In the genomic region with DNA sequence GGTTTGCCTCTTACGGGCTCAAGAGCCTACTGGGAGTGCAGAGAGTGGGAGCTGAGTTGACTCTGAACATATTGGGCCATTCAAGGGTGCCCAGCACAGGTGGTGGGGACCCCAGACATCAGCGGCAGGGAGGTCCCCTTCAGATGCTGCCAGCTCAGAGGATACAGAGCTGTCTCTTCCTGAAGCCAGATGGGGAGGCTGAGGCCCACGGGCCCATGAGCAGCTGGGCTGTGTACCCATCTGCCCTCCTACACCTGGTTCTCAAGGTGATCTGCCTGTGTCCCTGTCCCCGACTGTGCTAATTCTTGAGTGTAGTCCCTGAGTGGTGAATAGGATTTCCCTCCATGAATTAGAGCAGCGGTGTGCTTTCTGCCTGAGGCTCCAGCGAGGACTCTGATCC, we compare ENCODE assay signal across 11 cellular contexts.
DNase-seq lines count a peak whose midpoint lies in the region; ATAC-seq and TF ChIP-seq lines count a peak whose summit lies in the region.
"Had no signal": no experiment of that assay in that cellular context is flagged by ENCODE, and none has a peak within 500 bp of the region (broad histone marks: within the 10 kb centered on the region; RNA-seq: fewer than 3 reads in every experiment).

No MANE protein-coding gene starts in this region.

- H3K27ac Mint-ChIP-seq in stimulated activated naive CD8-positive, alpha-beta T cell treated with anti-CD3 and anti-CD28 coated beads, Interleukin-15, Interleukin-2, amounts not matched to agents 100 ng/mL and 50 ng/mL, for 24 hours = peak overlapping the region; percentile 42
- H3K27ac Mint-ChIP-seq in stimulated activated naive CD8-positive, alpha-beta T cell treated with anti-CD3 and anti-CD28 coated beads, Interleukin-15, amount 100 ng/mL, for 72 hours = no peak overlapping the region
- peak overlapping the region; percentile 92 for H3K27ac Mint-ChIP-seq in activated T-helper 1 cell treated with anti-CD3 and anti-CD28 coated beads, Interleukin-12 subunit alpha, Interleukin-12 subunit beta, Interleukin-2, Interleukin-4 antibody, amounts not matched to agents 30 ng/mL and 10 ng/mL and 1 ng/mL, durations not matched to agents 14 hours and 24 hours and 36 hours

- no peaks in the 10 kb centered on the region for H3K9me3 ChIP-seq in mucosa of descending colon
- H3K9me3 ChIP-seq: MG63 had no signal

- peaks cover 5% of the 10 kb centered on the region for H3K36me3 Mint-ChIP-seq in stimulated activated naive CD8-positive, alpha-beta T cell treated with anti-CD3 and anti-CD28 coated beads, Interleukin-15, Interleukin-2, amounts not matched to agents 100 ng/mL and 50 ng/mL, for 24 hours (ENCODE audit: low read depth)
- peaks cover 38% of the 10 kb centered on the region for H3K36me3 Mint-ChIP-seq in activated T-helper 1 cell treated with anti-CD3 and anti-CD28 coated beads, Interleukin-12 subunit alpha, Interleukin-12 subunit beta, Interleukin-2, Interleukin-4 antibody, amounts not matched to agents 30 ng/mL and 10 ng/mL and 1 ng/mL, durations not matched to agents 14 hours and 24 hours and 36 hours (ENCODE audit: low read depth)

- peaks cover 47% of the 10 kb centered on the region for H3K4me1 Mint-ChIP-seq in stimulated activated naive CD8-positive, alpha-beta T cell treated with anti-CD3 and anti-CD28 coated beads, Interleukin-15, Interleukin-2, amounts not matched to agents 100 ng/mL and 50 ng/mL, for 24 hours (ENCODE audit: low read depth)
- H3K4me1 Mint-ChIP-seq in stimulated activated naive CD8-positive, alpha-beta T cell treated with anti-CD3 and anti-CD28 coated beads, Interleukin-15, amount 100 ng/mL, for 72 hours = peaks cover 51% of the 10 kb centered on the region
- H3K4me1 Mint-ChIP-seq in activated T-helper 1 cell treated with anti-CD3 and anti-CD28 coated beads, Interleukin-12 subunit alpha, Interleukin-12 subunit beta, Interleukin-2, Interleukin-4 antibody, amounts not matched to agents 30 ng/mL and 10 ng/mL and 1 ng/mL, durations not matched to agents 14 hours and 24 hours and 36 hours (ENCODE audit: low read depth) = peaks cover 81% of the 10 kb centered on the region

- H3K4me3 Mint-ChIP-seq in stimulated activated naive CD8-positive, alpha-beta T cell treated with anti-CD3 and anti-CD28 coated beads, Interleukin-15, Interleukin-2, amounts not matched to agents 100 ng/mL and 50 ng/mL, for 24 hours = no peak overlapping the region
- H3K4me3 Mint-ChIP-seq in stimulated activated naive CD8-positive, alpha-beta T cell treated with anti-CD3 and anti-CD28 coated beads, Interleukin-15, amount 100 ng/mL, for 72 hours = no peak overlapping the region
- no peak overlapping the region for H3K4me3 Mint-ChIP-seq in activated T-helper 1 cell treated with anti-CD3 and anti-CD28 coated beads, Interleukin-12 subunit alpha, Interleukin-12 subunit beta, Interleukin-2, Interleukin-4 antibody, amounts not matched to agents 30 ng/mL and 10 ng/mL and 1 ng/mL, durations not matched to agents 14 hours and 24 hours and 36 hours

- no peak for ATAC-seq in stimulated activated naive CD8-positive, alpha-beta T cell treated with anti-CD3 and anti-CD28 coated beads, Interleukin-15, amount 100 ng/mL, for 72 hours
- ATAC-seq in mucosa of descending colon = peak; percentile 21
- ATAC-seq in GM21529 (IDR thresholded peaks at IDR 0.05; ENCODE audit: unreplicated experiment) = no peak
- ATAC-seq in HG02571 (IDR thresholded peaks at IDR 0.05; ENCODE audit: unreplicated experiment) = no peak

- no peak for DNase-seq in stimulated activated naive CD8-positive, alpha-beta T cell treated with anti-CD3 and anti-CD28 coated beads, Interleukin-15, amount 100 ng/mL, for 72 hours
- DNase-seq in activated T-helper 1 cell treated with anti-CD3 and anti-CD28 coated beads, Interleukin-12 subunit alpha, Interleukin-12 subunit beta, Interleukin-2, Interleukin-4 antibody, amounts not matched to agents 30 ng/mL and 10 ng/mL and 1 ng/mL, durations not matched to agents 14 hours and 24 hours and 36 hours (ENCODE audit: low spot score) = no peak
- DNase-seq in mucosa of descending colon = no peak
- DNase-seq in GF-D8 (lab: John Stamatoyannopoulos, UW) = no peak
- DNase-seq: activated CD4-positive, alpha-beta T cell treated with anti-CD3 and anti-CD28 coated beads, Interleukin-2, amount 50 U/mL, for 4 hours; effector CD8-positive, alpha-beta T cell; MG63; NCI-H774 had no signal

- no peaks in the 10 kb centered on the region for H3K36me3 ChIP-seq in mucosa of descending colon (ENCODE audit: low read depth)

- H3K9me3 Mint-ChIP-seq in stimulated activated naive CD8-positive, alpha-beta T cell treated with anti-CD3 and anti-CD28 coated beads, Interleukin-15, Interleukin-2, amounts not matched to agents 100 ng/mL and 50 ng/mL, for 24 hours = no peaks in the 10 kb centered on the region
- H3K9me3 Mint-ChIP-seq in stimulated activated naive CD8-positive, alpha-beta T cell treated with anti-CD3 and anti-CD28 coated beads, Interleukin-15, amount 100 ng/mL, for 72 hours = no peaks in the 10 kb centered on the region
- no peaks in the 10 kb centered on the region for H3K9me3 Mint-ChIP-seq in activated T-helper 1 cell treated with anti-CD3 and anti-CD28 coated beads, Interleukin-12 subunit alpha, Interleukin-12 subunit beta, Interleukin-2, Interleukin-4 antibody, amounts not matched to agents 30 ng/mL and 10 ng/mL and 1 ng/mL, durations not matched to agents 14 hours and 24 hours and 36 hours

- no peaks in the 10 kb centered on the region for H3K4me1 ChIP-seq in mucosa of descending colon (ENCODE audit: low read depth)

- H3K27me3 Mint-ChIP-seq in stimulated activated naive CD8-positive, alpha-beta T cell treated with anti-CD3 and anti-CD28 coated beads, Interleukin-15, Interleukin-2, amounts not matched to agents 100 ng/mL and 50 ng/mL, for 24 hours = no peaks in the 10 kb centered on the region
- no peaks in the 10 kb centered on the region for H3K27me3 Mint-ChIP-seq in stimulated activated naive CD8-positive, alpha-beta T cell treated with anti-CD3 and anti-CD28 coated beads, Interleukin-15, amount 100 ng/mL, for 72 hours
- H3K27me3 Mint-ChIP-seq in activated T-helper 1 cell treated with anti-CD3 and anti-CD28 coated beads, Interleukin-12 subunit alpha, Interleukin-12 subunit beta, Interleukin-2, Interleukin-4 antibody, amounts not matched to agents 30 ng/mL and 10 ng/mL and 1 ng/mL, durations not matched to agents 14 hours and 24 hours and 36 hours (ENCODE audit: insufficient read depth) = no peaks in the 10 kb centered on the region

- intact Hi-C loops in activated T-helper 1 cell treated with anti-CD3 and anti-CD28 coated beads, Interleukin-12 subunit alpha, Interleukin-12 subunit beta, Interleukin-2, Interleukin-4 antibody, amounts not matched to agents 30 ng/mL and 10 ng/mL and 1 ng/mL, durations not matched to agents 14 hours and 24 hours and 36 hours (cut with micrococcal nuclease) = no loop called here
- intact Hi-C loops in mucosa of descending colon (cut with DNase I, micrococcal nuclease) = no loop called here

- TF ChIP-seq CTCF in mucosa of descending colon (IDR thresholded peaks at IDR 0.05) = no peak

- H3K4me3 ChIP-seq in mucosa of descending colon = no peak overlapping the region
- H3K4me3 ChIP-seq: MG63 had no signal

Comparison
In these comparisons a context has a peak if more than half of its experiments do, and no peak if none do; other contexts are left out.
1. H3K27ac Mint-ChIP-seq: peak in stimulated activated naive CD8-positive, alpha-beta T cell treated with anti-CD3 and anti-CD28 coated beads, Interleukin-15, Interleukin-2, amounts not matched to agents 100 ng/mL and 50 ng/mL, for 24 hours (single experiment) and activated T-helper 1 cell treated with anti-CD3 and anti-CD28 coated beads, Interleukin-12 subunit alpha, Interleukin-12 subunit beta, Interleukin-2, Interleukin-4 antibody, amounts not matched to agents 30 ng/mL and 10 ng/mL and 1 ng/mL, durations not matched to agents 14 hours and 24 hours and 36 hours (single experiment); none in stimulated activated naive CD8-positive, alpha-beta T cell treated with anti-CD3 and anti-CD28 coated beads, Interleukin-15, amount 100 ng/mL, for 72 hours (0 of 2).